In the genomic region with DNA sequence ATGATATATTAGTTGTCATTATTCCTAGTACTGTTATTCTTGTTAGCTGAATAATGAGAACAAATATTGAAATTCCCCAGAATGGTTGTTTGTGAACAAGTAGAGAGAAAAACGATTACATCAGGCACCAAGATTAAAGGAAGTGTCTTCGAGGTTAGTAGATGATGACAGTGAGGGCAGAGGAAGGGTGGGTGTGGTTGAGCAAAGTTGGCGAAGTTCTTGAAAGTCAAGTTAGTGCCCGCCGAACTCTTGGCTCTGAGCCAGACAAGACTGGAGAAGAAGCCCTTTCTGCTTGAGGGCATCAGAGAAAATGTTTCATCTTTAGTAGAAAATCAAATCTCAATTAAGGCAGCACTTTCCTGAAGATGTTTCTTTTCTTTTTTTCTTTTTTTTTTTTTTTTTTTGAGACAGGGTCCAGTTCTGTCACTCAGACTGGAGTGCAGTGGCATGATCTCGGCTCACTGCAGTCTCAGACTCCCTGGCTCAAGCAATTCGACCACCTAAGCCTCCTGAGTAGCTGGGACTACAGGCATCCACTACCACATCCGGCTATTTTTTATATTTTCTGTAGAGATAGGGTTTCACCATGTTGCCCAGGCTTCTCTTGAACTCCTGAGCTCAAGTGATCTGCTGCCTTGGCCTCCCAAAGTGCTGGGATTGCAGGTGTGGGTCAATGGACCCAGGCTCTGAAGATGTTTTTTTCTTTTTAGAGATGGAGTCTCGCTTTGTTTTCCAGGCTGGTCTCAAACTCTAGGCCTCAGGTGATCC, we compare ENCODE assay signal across 8 cellular contexts.
A peak's percentile ranks its signal among the peaks of the same experiment; 100 is the strongest.
DNase-seq lines count a peak whose midpoint lies in the region; ATAC-seq and TF ChIP-seq lines count a peak whose summit lies in the region.

No MANE protein-coding gene starts in this region.

- H3K9me3 Mint-ChIP-seq in CD8-positive, alpha-beta T cell, result peaks cover 4% of the 10 kb centered on the region

- ATAC-seq in CD8-positive, alpha-beta T cell, result peak; percentile 91
- ATAC-seq in HG03097 (IDR thresholded peaks at IDR 0.05; ENCODE audit: low FRiP score, unreplicated experiment), result no peak
- no peak for ATAC-seq in left lobe of liver
- ATAC-seq in HG02759 (IDR thresholded peaks at IDR 0.05; ENCODE audit: unreplicated experiment), result no peak

- peak overlapping the region; percentile 83 for H3K27ac Mint-ChIP-seq in CD8-positive, alpha-beta T cell

- peaks cover 41% of the 10 kb centered on the region for H3K4me1 ChIP-seq in CD8-positive, alpha-beta T cell (ENCODE audit: insufficient read depth, low read length)

- H3K36me3 ChIP-seq in CD8-positive, alpha-beta T cell (ENCODE audit: insufficient read depth, low read length), result no peaks in the 10 kb centered on the region

- DNase-seq in CD8-positive, alpha-beta T cell, result peak; percentile 63 to 95 (median 85)
- DNase-seq in activated CD4-positive, CD25-positive, alpha-beta regulatory T cell (lab: John Stamatoyannopoulos, UW), result peak; percentile 13 to 81 (median 54)
- DNase-seq in central memory CD4-positive, alpha-beta T cell, result peak; percentile 90
- peak; percentile 42 to 74 for DNase-seq in stimulated activated CD4-positive, alpha-beta T cell treated with anti-CD3 and anti-CD28 coated beads, Interleukin-15, amount 100 ng/mL, for 1 hour (ENCODE audit: low read depth in 1 of 2, low spot score in 1 of 2)
- no peak for DNase-seq in C1 segment of cervical spinal cord (lab: John Stamatoyannopoulos, UW)
- DNase-seq in left lobe of liver (ENCODE audit: low spot score), result no peak

- peak overlapping the region; percentile 28 for H3K27ac ChIP-seq in CD8-positive, alpha-beta T cell (ENCODE audit: low read depth, low read length)

- no peaks in the 10 kb centered on the region for H3K36me3 Mint-ChIP-seq in CD8-positive, alpha-beta T cell

- H3K9me3 ChIP-seq in CD8-positive, alpha-beta T cell (ENCODE audit: low read length), result no peaks in the 10 kb centered on the region

- intact Hi-C loops in CD8-positive, alpha-beta T cell (cut with DNase I, micrococcal nuclease), result loop anchor here (5.0 to 10.0 kb wide), 3 partner anchors 291 to 854 kb away; no protein-coding TSS in a partner anchor

- POLR2A ChIA-PET in CD8-positive, alpha-beta T cell (lab: Charles Lee), result no interaction called here

- CTCF ChIA-PET in CD8-positive, alpha-beta T cell (lab: Charles Lee), result interaction anchor here (0.6 kb wide), 1 partner anchor 64 kb away, joined by 3 read pairs; no protein-coding TSS in a partner anchor

- TF ChIP-seq CTCF in CD8-positive, alpha-beta T cell (IDR thresholded peaks at IDR 0.05), result no peak

- no peaks in the 10 kb centered on the region for H3K27me3 Mint-ChIP-seq in CD8-positive, alpha-beta T cell (ENCODE audit: low read depth)

- H3K27me3 ChIP-seq in CD8-positive, alpha-beta T cell (ENCODE audit: insufficient read depth, low read length), result no peaks in the 10 kb centered on the region

- peaks cover 47% of the 10 kb centered on the region for H3K4me1 Mint-ChIP-seq in CD8-positive, alpha-beta T cell (ENCODE audit: low read depth)

- no peak overlapping the region for H3K4me3 ChIP-seq in CD8-positive, alpha-beta T cell (ENCODE audit: low read depth, low read length)

- H3K4me3 Mint-ChIP-seq in CD8-positive, alpha-beta T cell, result peak overlapping the region; percentile 6

Comparison
In these comparisons a context has a peak if more than half of its experiments do, and no peak if none do; other contexts are left out.
1. DNase-seq: peak in CD8-positive, alpha-beta T cell (7 of 7), activated CD4-positive, CD25-positive, alpha-beta regulatory T cell (4 of 4), central memory CD4-positive, alpha-beta T cell (single experiment) and stimulated activated CD4-positive, alpha-beta T cell treated with anti-CD3 and anti-CD28 coated beads, Interleukin-15, amount 100 ng/mL, for 1 hour (2 of 2); none in C1 segment of cervical spinal cord (0 of 14) and left lobe of liver (single experiment).